ENCODE assay signal across 8 cellular contexts in the genomic region with DNA sequence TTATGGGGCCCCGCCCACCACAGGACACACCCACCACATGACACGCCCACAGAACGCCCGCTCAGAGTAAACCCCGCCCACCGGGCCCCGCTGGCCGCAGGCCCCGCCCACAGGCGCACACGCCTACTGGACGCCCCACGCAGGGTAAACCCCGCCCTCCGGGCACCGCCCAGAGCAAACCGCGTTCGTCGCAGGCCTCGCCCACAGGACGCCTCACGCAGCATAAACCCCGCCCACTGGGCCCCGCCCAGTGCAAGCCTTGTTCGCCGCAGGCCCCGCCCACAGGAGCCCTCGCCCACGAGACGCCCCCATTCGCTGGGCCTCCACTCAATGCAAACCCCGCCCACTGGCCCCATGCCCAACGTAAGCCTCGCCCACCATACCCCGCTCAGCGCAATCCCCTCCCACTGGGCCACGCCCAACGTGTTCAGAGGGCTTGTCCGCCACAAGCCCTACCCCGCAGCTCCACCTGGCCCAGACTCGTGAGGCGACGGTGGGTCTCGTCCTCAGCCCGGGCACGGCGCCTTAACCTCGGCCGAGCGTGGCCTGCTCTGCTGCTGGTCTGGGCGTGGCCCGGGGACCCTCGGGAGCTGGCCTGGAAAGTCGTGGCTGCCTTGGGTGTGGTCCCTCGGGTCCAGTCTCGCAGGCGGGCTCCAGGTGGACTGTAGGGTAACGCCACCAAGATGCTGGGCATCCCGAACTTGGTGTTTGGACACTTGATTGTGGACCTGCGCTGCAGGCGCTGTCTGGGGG. TPM values are rescaled to one million over a fixed set of nuclear protein-coding genes. Genes with fewer than 3 reads are reported as not detected.
DNase-seq lines count a peak whose midpoint lies in the region; ATAC-seq, FAIRE-seq and TF ChIP-seq lines count a peak whose summit lies in the region.

No MANE protein-coding gene starts in this region.

- H3K4me3 Mint-ChIP-seq in neural progenitor cell: peak overlapping the region; percentile 64

- 2 to 14% (median 7%) methylated on average over 23 to 62 of the region's 62 CpGs for WGBS in stomach, 5 donors

- DNase-seq in ELR (ENCODE audit: low read depth) (peak; percentile 94), H54 (ENCODE audit: insufficient read length, low spot score) (peak; percentile 87), LoVo (ENCODE audit: low spot score) (peak; percentile 99), SHP77 (lab: John Stamatoyannopoulos, UW) (peak; percentile 95 to 96), foreskin keratinocyte (peak; percentile 88 to 95), neural progenitor cell (ENCODE audit: low spot score) (peak; percentile 100), stomach (peak; percentile 100)
- DNase-seq in activated effector memory CD4-positive, alpha-beta T cell treated with anti-CD3 and anti-CD28 coated beads, Interleukin-2, amount 50 U/mL, for 16 hours: peak; percentile 99

- H3K27me3 Mint-ChIP-seq in neural progenitor cell (ENCODE audit: insufficient read depth, low read depth): peaks cover 8% of the 10 kb centered on the region

- intact Hi-C loops in stomach (cut with DNase I; ENCODE audit: low total_unique reads): no loop called here

- no peaks in the 10 kb centered on the region for H3K79me2 ChIP-seq in neural progenitor cell (ENCODE audit: low read depth)

- peak overlapping the region; percentile 84 for H2AFZ ChIP-seq in neural progenitor cell (replicated peaks)

- ATAC-seq in foreskin keratinocyte: peak; percentile 79

- peak overlapping the region; percentile 74 for H3K4me2 ChIP-seq in neural progenitor cell

- H4K20me1 ChIP-seq in neural progenitor cell (ENCODE audit: low read depth): no peaks in the 10 kb centered on the region

- H3K27ac ChIP-seq in foreskin keratinocyte (no peak overlapping the region), neural progenitor cell (no peak overlapping the region), stomach (peak overlapping the region; percentile 71 to 84 (median 74))

- H3F3A ChIP-seq in neural progenitor cell (ENCODE audit: low read depth): peaks cover 8% of the 10 kb centered on the region

- H3K36me3 Mint-ChIP-seq in neural progenitor cell: no peaks in the 10 kb centered on the region

- TF ChIP-seq CTCF in foreskin keratinocyte (conservative IDR thresholded peaks at IDR 0.05) (no peak), neural progenitor cell (IDR thresholded peaks at IDR 0.05) (no peak), stomach (IDR thresholded peaks at IDR 0.05) (no peak)

- no peak overlapping the region for H3K9ac ChIP-seq in neural progenitor cell

- H3K27ac Mint-ChIP-seq in neural progenitor cell: no peak overlapping the region

- no peaks in the 10 kb centered on the region for H3K9me3 ChIP-seq in neural progenitor cell (ENCODE audit: low read depth)
- no peaks in the 10 kb centered on the region for H3K9me3 ChIP-seq in stomach

- no peaks in the 10 kb centered on the region for H3K36me3 ChIP-seq in neural progenitor cell
- no peaks in the 10 kb centered on the region for H3K36me3 ChIP-seq in stomach

- peaks cover 13% of the 10 kb centered on the region for H3K27me3 ChIP-seq in foreskin keratinocyte
- H3K27me3 ChIP-seq in neural progenitor cell: peaks cover 20% of the 10 kb centered on the region
- H3K27me3 ChIP-seq in stomach: peaks cover 0 to 4% (median 0%) of the 10 kb centered on the region in 3 donors

- H3K4me3 ChIP-seq in neural progenitor cell (peak overlapping the region; percentile 62), stomach (peak overlapping the region; percentile 54 to 68 (median 58))

- H3K9me3 Mint-ChIP-seq in neural progenitor cell: no peaks in the 10 kb centered on the region

- H3K4me1 ChIP-seq in foreskin keratinocyte: no peaks in the 10 kb centered on the region
- H3K4me1 ChIP-seq in neural progenitor cell: peaks cover 11% of the 10 kb centered on the region
- peaks cover 18 to 35% (median 31%) of the 10 kb centered on the region in 4 donors for H3K4me1 ChIP-seq in stomach

- TF ChIP-seq POLR2A in H54 (IDR thresholded peaks at IDR 0.05; ENCODE audit: low read depth, low read length) (no peak), stomach (IDR thresholded peaks at IDR 0.05) (no peak)

- H3K4me1 Mint-ChIP-seq in neural progenitor cell: peaks cover 7% of the 10 kb centered on the region

- TF ChIP-seq EP300 in stomach (IDR thresholded peaks at IDR 0.05): no peak

- FAIRE-seq in H54 (lab: Jason Lieb, UNC): peak; percentile 66

RNA-seq across cellular contexts. Expression of gene TMEM52, which starts 0.4 kb away (rescaled TPM):
- total RNA-seq in foreskin keratinocyte (0.82 and 1.8 TPM in 2 replicates), neural progenitor cell (ENCODE audit: low replicate concordance) (2.9 and 7.4 TPM in 2 replicates), stomach (1 to 10 TPM in 1 of 5 donors, not detected in 4; 9.8 TPM)
- polyA plus RNA-seq in foreskin keratinocyte (1.5 and 1.8 TPM in 2 replicates), stomach (10 to 100 TPM in 1 of 3 donors, 1 to 10 TPM in 2; 5.0 to 10.4 (median 6.2) TPM)

RNA-seq across cellular contexts. Expression of gene CALML6, which starts 4.4 kb away (rescaled TPM):
- total RNA-seq in foreskin keratinocyte: 0.10 TPM in 1 of 2 replicates, not detected in the other
- 0.06 and 0.15 TPM in 2 replicates for polyA plus RNA-seq in foreskin keratinocyte
- 0.53 TPM in 1 of 2 replicates, not detected in the other for total RNA-seq in neural progenitor cell (ENCODE audit: low replicate concordance)
- not detected for total RNA-seq in stomach
- 1 to 10 TPM; 1.4 to 5.7 (median 2.6) TPM for polyA plus RNA-seq in stomach

RNA-seq across cellular contexts. Expression of gene GNB1, which starts 28.6 kb away (rescaled TPM):
- total RNA-seq in foreskin keratinocyte (251 and 257 TPM in 2 replicates), neural progenitor cell (ENCODE audit: low replicate concordance) (175 and 197 TPM in 2 replicates), stomach (100 to 1,000 TPM in 4 of 5 donors, 10 to 100 TPM in 1; 49.6 to 195 (median 124) TPM)
- polyA plus RNA-seq in foreskin keratinocyte (195 and 222 TPM in 2 replicates), stomach (100 to 1,000 TPM in 2 of 3 donors, 10 to 100 TPM in 1; 66.2 to 146 (median 126) TPM)

Comparison
In these comparisons a context has a peak if more than half of its experiments do, and no peak if none do; other contexts are left out.
1. H3K27ac ChIP-seq: peak in stomach (5 of 5); none in foreskin keratinocyte (single experiment) and neural progenitor cell (single experiment).
2. Peak in every context shown above with its lines, with median percentiles within 50 percentile points of each other: DNase-seq.